10 cellular contexts compared by ENCODE assay signal in genomic region chr10:13784067-13784466, GRCh38.
DNase-seq lines count a peak whose midpoint lies in the region; ATAC-seq lines count a peak whose summit lies in the region.
"Had no signal": no experiment of that assay in that cellular context is flagged by ENCODE, and none has a peak within 500 bp of the region (broad histone marks: within the 10 kb centered on the region; RNA-seq: fewer than 3 reads in every experiment).

No MANE protein-coding gene starts in this region.

- intact Hi-C loops in naive thymus-derived CD4-positive, alpha-beta T cell (cut with micrococcal nuclease): loop anchor here (5.0 to 10.0 kb wide), 2 partner anchors 339 to 1053 kb away; partner anchors contain the start of genes CDNF (in 1 of the 2), HSPA14 (in 1 of the 2) and MSANTD7 (in 1 of the 2)

- peaks cover 27 to 41% of the 10 kb centered on the region in 2 donors for H3K4me1 ChIP-seq in naive thymus-derived CD4-positive, alpha-beta T cell (ENCODE audit: control insufficient read depth in 2 of 2, insufficient read depth in 2 of 2, low read length in 2 of 2)

- peaks cover 26% of the 10 kb centered on the region for H3K4me1 Mint-ChIP-seq in activated naive CD8-positive, alpha-beta T cell treated with anti-CD3 and anti-CD28 coated beads, Interleukin-2, amount 10 ng/mL, durations not matched to agents 7 days and 5 days
- peaks cover 11 to 32% (median 20%) of the 10 kb centered on the region in 7 donors for H3K4me1 Mint-ChIP-seq in naive thymus-derived CD4-positive, alpha-beta T cell
- peaks cover 28% of the 10 kb centered on the region for H3K4me1 Mint-ChIP-seq in activated T-cell treated with anti-CD3 and anti-CD28 coated beads, Interleukin-2, amount 50 U/mL, for 24 hours (ENCODE audit: low read depth)

- H3K27ac ChIP-seq in naive thymus-derived CD4-positive, alpha-beta T cell (ENCODE audit: low read depth, low read length): peak overlapping the region; percentile 1
- H3K27ac ChIP-seq: sigmoid colon had no signal

- no peaks in the 10 kb centered on the region for H3K36me3 Mint-ChIP-seq in activated naive CD8-positive, alpha-beta T cell treated with anti-CD3 and anti-CD28 coated beads, Interleukin-2, amount 10 ng/mL, durations not matched to agents 7 days and 5 days
- no peaks in the 10 kb centered on the region for H3K36me3 Mint-ChIP-seq in naive thymus-derived CD4-positive, alpha-beta T cell
- H3K36me3 Mint-ChIP-seq in activated T-cell treated with anti-CD3 and anti-CD28 coated beads, Interleukin-2, amount 50 U/mL, for 24 hours (ENCODE audit: low read depth): no peaks in the 10 kb centered on the region

- no peaks in the 10 kb centered on the region for H3K27me3 ChIP-seq in naive thymus-derived CD4-positive, alpha-beta T cell (ENCODE audit: control insufficient read depth in 2 of 2, insufficient read depth in 2 of 2, low read length in 2 of 2)
- H3K27me3 ChIP-seq: sigmoid colon had no signal

- peak overlapping the region; percentile 26 for H3K27ac Mint-ChIP-seq in activated naive CD8-positive, alpha-beta T cell treated with anti-CD3 and anti-CD28 coated beads, Interleukin-2, amount 10 ng/mL, durations not matched to agents 7 days and 5 days
- H3K27ac Mint-ChIP-seq in naive thymus-derived CD4-positive, alpha-beta T cell: peak overlapping the region in 6 of 9 donors; percentile 33 to 97 (median 84)
- H3K27ac Mint-ChIP-seq in activated T-cell treated with anti-CD3 and anti-CD28 coated beads, Interleukin-2, amount 50 U/mL, for 24 hours: no peak overlapping the region

- POLR2A ChIA-PET in activated naive CD8-positive, alpha-beta T cell treated with anti-CD3 and anti-CD28 coated beads, Interleukin-2, amount 10 ng/mL, durations not matched to agents 7 days and 5 days (lab: Charles Lee): no interaction called here
- POLR2A ChIA-PET in naive thymus-derived CD4-positive, alpha-beta T cell (lab: Charles Lee): interaction anchor here (0.9 kb wide), 1 partner anchor 12 kb away, joined by 3 read pairs; no protein-coding TSS in a partner anchor

- no peaks in the 10 kb centered on the region for H3K27me3 Mint-ChIP-seq in activated naive CD8-positive, alpha-beta T cell treated with anti-CD3 and anti-CD28 coated beads, Interleukin-2, amount 10 ng/mL, durations not matched to agents 7 days and 5 days
- H3K27me3 Mint-ChIP-seq in naive thymus-derived CD4-positive, alpha-beta T cell: peaks cover 0 to 7% (median 0%) of the 10 kb centered on the region in 5 donors
- H3K27me3 Mint-ChIP-seq in activated T-cell treated with anti-CD3 and anti-CD28 coated beads, Interleukin-2, amount 50 U/mL, for 24 hours: no peaks in the 10 kb centered on the region

- no peaks in the 10 kb centered on the region for H3K36me3 ChIP-seq in naive thymus-derived CD4-positive, alpha-beta T cell (ENCODE audit: control insufficient read depth in 2 of 3, insufficient read depth in 3 of 3, low read length in 3 of 3)
- H3K36me3 ChIP-seq: sigmoid colon had no signal

- DNase-seq in NCI-H2196 (lab: John Stamatoyannopoulos, UW; ENCODE audit: unreplicated experiment) (peak; percentile 3), NCI-H2196 treated with DMSO at 0.1 percent for 48 hours (lab: John Stamatoyannopoulos, UW; ENCODE audit: unreplicated experiment) (no peak), DMS153 treated with DMSO at 0.1 percent for 48 hours (lab: John Stamatoyannopoulos, UW; ENCODE audit: unreplicated experiment) (no peak)
- no peak for DNase-seq in activated naive CD8-positive, alpha-beta T cell treated with anti-CD3 and anti-CD28 coated beads, Interleukin-2, amount 10 ng/mL, durations not matched to agents 7 days and 5 days
- DNase-seq in naive thymus-derived CD4-positive, alpha-beta T cell: peak in 5 of 9 donors; percentile 39 to 59 (median 50)
- no peak for DNase-seq in activated T-cell treated with anti-CD3 and anti-CD28 coated beads, Interleukin-2, amount 50 U/mL, for 24 hours
- DNase-seq: KBM-7, sigmoid colon had no signal

- H3K4me3 ChIP-seq in naive thymus-derived CD4-positive, alpha-beta T cell (ENCODE audit: low read length): no peak overlapping the region
- H3K4me3 ChIP-seq: sigmoid colon had no signal

- H3K4me3 Mint-ChIP-seq in activated naive CD8-positive, alpha-beta T cell treated with anti-CD3 and anti-CD28 coated beads, Interleukin-2, amount 10 ng/mL, durations not matched to agents 7 days and 5 days: no peak overlapping the region
- H3K4me3 Mint-ChIP-seq in naive thymus-derived CD4-positive, alpha-beta T cell: peak overlapping the region in 3 of 10 donors; percentile 23 to 54 (median 39)
- no peak overlapping the region for H3K4me3 Mint-ChIP-seq in activated T-cell treated with anti-CD3 and anti-CD28 coated beads, Interleukin-2, amount 50 U/mL, for 24 hours

- H3K9me3 ChIP-seq in naive thymus-derived CD4-positive, alpha-beta T cell (ENCODE audit: control insufficient read depth in 2 of 3, low read length in 3 of 3): no peaks in the 10 kb centered on the region
- H3K9me3 ChIP-seq: sigmoid colon had no signal

- CTCF ChIA-PET in naive thymus-derived CD4-positive, alpha-beta T cell (lab: Charles Lee): interaction anchor here (0.7 kb wide), 1 partner anchor 124 kb away, joined by 3 read pairs; no protein-coding TSS in a partner anchor

- ATAC-seq in HG03342 (IDR thresholded peaks at IDR 0.05; ENCODE audit: unreplicated experiment): peak; percentile 44
- ATAC-seq in activated naive CD8-positive, alpha-beta T cell treated with anti-CD3 and anti-CD28 coated beads, Interleukin-2, amount 10 ng/mL, durations not matched to agents 7 days and 5 days (ENCODE audit: low read depth): peak; percentile 21
- ATAC-seq in naive thymus-derived CD4-positive, alpha-beta T cell: peak; percentile 63
- no peak for ATAC-seq in HG03139 (IDR thresholded peaks at IDR 0.05; ENCODE audit: unreplicated experiment)

- no peaks in the 10 kb centered on the region for H3K9me3 Mint-ChIP-seq in activated naive CD8-positive, alpha-beta T cell treated with anti-CD3 and anti-CD28 coated beads, Interleukin-2, amount 10 ng/mL, durations not matched to agents 7 days and 5 days
- peaks cover 0 to 4% (median 0%) of the 10 kb centered on the region in 11 donors for H3K9me3 Mint-ChIP-seq in naive thymus-derived CD4-positive, alpha-beta T cell
- no peaks in the 10 kb centered on the region for H3K9me3 Mint-ChIP-seq in activated T-cell treated with anti-CD3 and anti-CD28 coated beads, Interleukin-2, amount 50 U/mL, for 24 hours

Comparison
In these comparisons a context has a peak if more than half of its experiments do, and no peak if none do; other contexts are left out.
1. DNase-seq: peak in NCI-H2196 (single experiment) and naive thymus-derived CD4-positive, alpha-beta T cell (5 of 9); none in NCI-H2196 treated with DMSO at 0.1 percent for 48 hours (single experiment), activated naive CD8-positive, alpha-beta T cell treated with anti-CD3 and anti-CD28 coated beads, Interleukin-2, amount 10 ng/mL, durations not matched to agents 7 days and 5 days (single experiment), activated T-cell treated with anti-CD3 and anti-CD28 coated beads, Interleukin-2, amount 50 U/mL, for 24 hours (single experiment) and DMS153 treated with DMSO at 0.1 percent for 48 hours (single experiment).